ENCODE assay signal across 23 cellular contexts in the genomic region with DNA sequence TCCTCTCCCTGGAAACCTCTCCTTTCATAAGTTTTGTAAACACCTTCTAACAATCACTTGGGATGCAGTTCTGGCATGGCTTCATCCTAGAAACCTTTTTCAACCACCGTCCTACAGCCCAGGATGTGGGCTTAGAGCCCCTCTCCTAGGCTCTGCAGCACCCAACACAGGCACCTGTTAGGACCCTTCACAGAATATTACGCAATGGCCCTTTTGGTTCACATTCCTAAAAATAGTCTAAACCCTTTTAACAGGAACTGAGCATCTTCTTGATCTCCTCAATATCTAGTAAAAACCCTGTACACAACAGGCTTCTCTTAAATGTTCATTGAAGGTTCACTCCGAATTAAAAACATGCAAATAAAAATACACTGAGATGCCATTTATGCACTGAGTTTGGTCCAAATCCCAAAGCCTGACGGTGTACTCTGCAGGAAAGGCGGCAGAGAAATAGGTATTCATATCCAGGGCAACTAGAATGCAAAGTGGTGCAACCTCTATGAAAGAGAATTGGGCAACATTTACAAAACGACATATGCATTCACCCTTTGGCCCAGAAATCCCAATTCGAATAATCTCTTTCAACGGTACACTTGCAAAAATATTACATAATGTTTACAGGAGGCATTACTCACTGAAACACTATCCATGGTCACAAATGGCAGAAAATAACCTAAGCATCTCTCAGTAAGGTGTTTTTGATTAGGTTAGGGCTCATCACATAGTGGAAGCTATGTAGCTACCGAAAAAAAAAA.
"Had no signal": no experiment of that assay in that cellular context is flagged by ENCODE, and none has a peak within 500 bp of the region (broad histone marks: within the 10 kb centered on the region; RNA-seq: fewer than 3 reads in every experiment).

No MANE protein-coding gene starts in this region.

- H3K4me3 Mint-ChIP-seq: activated B cell treated with CpG ODN at 0.5 μM for 24 hours; activated CD8-positive, alpha-beta T cell treated with anti-CD3 and anti-CD28 coated beads for 36 hours; activated naive CD8-positive, alpha-beta T cell; activated T-cell treated with anti-CD3 and anti-CD28 coated beads, Interleukin-2, amount 50 U/mL, for 4 hours; mesothelial cell of epicardium; neural crest cell; stimulated activated naive CD8-positive, alpha-beta T cell treated with anti-CD3 and anti-CD28 coated beads, Interleukin-15, amount 100 ng/mL, for 72 hours; type B pancreatic cell had no signal

- H3K9me3 ChIP-seq: lower lobe of right lung, prostate gland had no signal

- H3K27me3 Mint-ChIP-seq: activated B cell treated with CpG ODN at 0.5 μM for 24 hours; activated CD8-positive, alpha-beta T cell treated with anti-CD3 and anti-CD28 coated beads for 36 hours; activated naive CD8-positive, alpha-beta T cell; stimulated activated naive CD8-positive, alpha-beta T cell treated with anti-CD3 and anti-CD28 coated beads, Interleukin-15, amount 100 ng/mL, for 72 hours; type B pancreatic cell had no signal

- H3K36me3 Mint-ChIP-seq: activated naive CD8-positive, alpha-beta T cell had no signal

- H3K9me3 Mint-ChIP-seq: activated B cell treated with CpG ODN at 0.5 μM for 24 hours, neural crest cell had no signal

- DNase-seq: activated B cell treated with CpG ODN at 0.5 μM for 24 hours; activated CD4-positive, alpha-beta T cell treated with anti-CD3 and anti-CD28 coated beads for 48 hours; activated CD8-positive, alpha-beta T cell treated with anti-CD3 and anti-CD28 coated beads for 36 hours; activated gamma-delta T cell; activated T-cell treated with anti-CD3 and anti-CD28 coated beads, Interleukin-2, amount 50 U/mL, for 4 hours; amniotic stem cell; central memory CD4-positive, alpha-beta T cell; cortex of kidney; effector CD8-positive, alpha-beta T cell; hippocampal formation; kidney glomerular epithelial cell; lower lobe of right lung; stimulated activated CD4-positive, alpha-beta T cell treated with anti-CD3 and anti-CD28 coated beads, Interleukin-1b, Interleukin-23, amount 100 ng/mL, for 48 hours; stimulated activated naive CD8-positive, alpha-beta T cell treated with anti-CD3 and anti-CD28 coated beads, Interleukin-15, amount 100 ng/mL, for 72 hours; T-helper 2 cell had no signal

- H3K27ac Mint-ChIP-seq: activated B cell treated with CpG ODN at 0.5 μM for 24 hours; activated CD8-positive, alpha-beta T cell treated with anti-CD3 and anti-CD28 coated beads for 36 hours; activated naive CD8-positive, alpha-beta T cell; mesothelial cell of epicardium; stimulated activated naive CD8-positive, alpha-beta T cell treated with anti-CD3 and anti-CD28 coated beads, Interleukin-15, amount 100 ng/mL, for 72 hours; type B pancreatic cell had no signal

- H3K4me1 Mint-ChIP-seq: activated B cell treated with CpG ODN at 0.5 μM for 24 hours; stimulated activated naive CD8-positive, alpha-beta T cell treated with anti-CD3 and anti-CD28 coated beads, Interleukin-15, amount 100 ng/mL, for 72 hours had no signal

- H3K4me1 ChIP-seq: lower lobe of right lung, prostate gland had no signal

- H3K4me3 ChIP-seq: lower lobe of right lung, prostate gland had no signal

- ATAC-seq: activated CD8-positive, alpha-beta T cell treated with anti-CD3 and anti-CD28 coated beads for 36 hours; activated T-cell treated with anti-CD3 and anti-CD28 coated beads, Interleukin-2, amount 50 U/mL, for 4 hours; lower lobe of right lung; sciatic nerve; stimulated activated naive CD8-positive, alpha-beta T cell treated with anti-CD3 and anti-CD28 coated beads, Interleukin-15, amount 100 ng/mL, for 72 hours had no signal

- H3K27ac ChIP-seq: lower lobe of right lung, prostate gland had no signal

- H3K36me3 ChIP-seq: lower lobe of right lung, prostate gland had no signal

- FAIRE-seq: endothelial cell of umbilical vein, TTC549 had no signal
